In the genomic region with DNA sequence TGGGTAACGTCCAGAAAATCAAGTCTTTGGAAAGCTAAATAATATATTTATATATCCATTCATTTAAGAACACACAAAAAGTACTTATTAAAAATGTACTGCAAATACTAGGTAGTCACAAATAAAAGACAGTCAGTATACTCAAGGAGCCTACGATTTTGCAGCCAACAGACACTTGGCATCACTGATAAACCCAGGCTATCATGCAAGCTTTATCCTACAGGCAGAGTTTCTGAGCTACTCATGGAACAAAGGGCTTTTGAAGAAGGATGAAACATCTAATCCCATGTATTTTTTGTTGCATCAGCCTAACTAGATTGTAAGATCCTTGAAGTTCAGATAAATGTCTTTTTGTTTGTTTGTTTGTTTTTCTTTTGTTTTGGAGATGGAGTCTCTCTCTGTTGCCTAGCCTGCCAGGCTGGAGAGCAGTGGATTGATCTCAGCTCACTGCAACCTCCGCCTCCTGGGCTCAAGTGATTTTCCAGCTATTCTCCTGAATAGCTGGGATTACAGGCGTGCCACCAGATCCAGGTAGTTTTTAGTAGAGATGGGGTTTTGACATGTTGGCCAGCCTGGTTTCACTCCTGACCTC, we compare ENCODE assay signal across 26 cellular contexts.
"Had no signal": no experiment of that assay in that cellular context is flagged by ENCODE, and none has a peak within 500 bp of the region (broad histone marks: within the 10 kb centered on the region; RNA-seq: fewer than 3 reads in every experiment).

No MANE protein-coding gene starts in this region.

- H3K27ac ChIP-seq: brain microvascular endothelial cell, heart right ventricle, ovary, skin epidermis, testis, transverse colon had no signal

- H3K9me3 ChIP-seq: heart right ventricle, ovary, testis, transverse colon had no signal

- H3K36me3 ChIP-seq: brain microvascular endothelial cell, heart right ventricle, ovary, transverse colon had no signal

- H3K9me3 Mint-ChIP-seq: activated naive CD4-positive, alpha-beta T cell treated with anti-CD3 and anti-CD28 coated beads, Interleukin-2, amount 10 ng/mL, durations not matched to agents 7 days and 5 days; activated naive CD8-positive, alpha-beta T cell treated with anti-CD3 and anti-CD28 coated beads, Interleukin-2, amount 10 ng/mL, durations not matched to agents 7 days and 5 days; activated T-helper 1 cell treated with anti-CD3 and anti-CD28 coated beads, Interleukin-12 subunit alpha, Interleukin-12 subunit beta, Interleukin-2, Interleukin-4 antibody, amounts not matched to agents 30 ng/mL and 10 ng/mL and 1 ng/mL, durations not matched to agents 14 hours and 24 hours and 36 hours; effector memory CD8-positive, alpha-beta T cell; nephron had no signal

- H3K4me3 Mint-ChIP-seq: activated naive CD4-positive, alpha-beta T cell treated with anti-CD3 and anti-CD28 coated beads, Interleukin-2, amount 10 ng/mL, durations not matched to agents 7 days and 5 days; activated naive CD8-positive, alpha-beta T cell treated with anti-CD3 and anti-CD28 coated beads, Interleukin-2, amount 10 ng/mL, durations not matched to agents 7 days and 5 days; activated T-helper 1 cell treated with anti-CD3 and anti-CD28 coated beads, Interleukin-12 subunit alpha, Interleukin-12 subunit beta, Interleukin-2, Interleukin-4 antibody, amounts not matched to agents 30 ng/mL and 10 ng/mL and 1 ng/mL, durations not matched to agents 14 hours and 24 hours and 36 hours; effector memory CD8-positive, alpha-beta T cell; nephron had no signal

- DNase-seq: activated CD4-positive, alpha-beta T cell treated with anti-CD3 and anti-CD28 coated beads for 48 hours; activated CD4-positive, alpha-beta T cell treated with anti-CD3 and anti-CD28 coated beads, Interleukin-2, amount 50 U/mL, for 48 hours; activated CD8-positive, alpha-beta memory T cell treated with anti-CD3 and anti-CD28 coated beads for 24 hours; activated effector memory CD4-positive, alpha-beta T cell treated with anti-CD3 and anti-CD28 coated beads, Interleukin-2, amount 50 U/mL, for 16 hours; activated naive CD4-positive, alpha-beta T cell treated with anti-CD3 and anti-CD28 coated beads, Interleukin-2, amount 10 ng/mL, durations not matched to agents 7 days and 5 days; activated naive CD8-positive, alpha-beta T cell treated with anti-CD3 and anti-CD28 coated beads, Interleukin-2, amount 10 ng/mL, durations not matched to agents 7 days and 5 days; brain microvascular endothelial cell; caudate nucleus; cortex of kidney; effector memory CD8-positive, alpha-beta T cell; foreskin fibroblast; heart right ventricle; left cardiac atrium; left ventricle myocardium superior; ovary; retina; stimulated activated CD4-positive, alpha-beta T cell treated with anti-CD3 and anti-CD28 coated beads, Interleukin-12 subunit alpha, Interleukin-12 subunit beta, amount 100 ng/mL, for 4 hours; stimulated activated CD4-positive, alpha-beta T cell treated with anti-CD3 and anti-CD28 coated beads, Interleukin-4, amount 100 ng/mL, for 1 hour; stimulated activated naive CD8-positive, alpha-beta T cell treated with anti-CD3 and anti-CD28 coated beads, Interleukin-15, Interleukin-2, amounts not matched to agents 100 U/mL and 50 U/mL, for 24 hours; testis; transverse colon had no signal

- H3K4me1 ChIP-seq: heart right ventricle, testis, transverse colon had no signal

- H3K36me3 Mint-ChIP-seq: activated naive CD4-positive, alpha-beta T cell treated with anti-CD3 and anti-CD28 coated beads, Interleukin-2, amount 10 ng/mL, durations not matched to agents 7 days and 5 days; activated naive CD8-positive, alpha-beta T cell treated with anti-CD3 and anti-CD28 coated beads, Interleukin-2, amount 10 ng/mL, durations not matched to agents 7 days and 5 days had no signal

- H3K27ac Mint-ChIP-seq: activated naive CD4-positive, alpha-beta T cell treated with anti-CD3 and anti-CD28 coated beads, Interleukin-2, amount 10 ng/mL, durations not matched to agents 7 days and 5 days; activated naive CD8-positive, alpha-beta T cell treated with anti-CD3 and anti-CD28 coated beads, Interleukin-2, amount 10 ng/mL, durations not matched to agents 7 days and 5 days; activated T-helper 1 cell treated with anti-CD3 and anti-CD28 coated beads, Interleukin-12 subunit alpha, Interleukin-12 subunit beta, Interleukin-2, Interleukin-4 antibody, amounts not matched to agents 30 ng/mL and 10 ng/mL and 1 ng/mL, durations not matched to agents 14 hours and 24 hours and 36 hours; effector memory CD8-positive, alpha-beta T cell; nephron; progenitor cell of endocrine pancreas had no signal

- H3K27me3 ChIP-seq: brain microvascular endothelial cell, ovary, testis, transverse colon had no signal

- H3K4me1 Mint-ChIP-seq: activated naive CD4-positive, alpha-beta T cell treated with anti-CD3 and anti-CD28 coated beads, Interleukin-2, amount 10 ng/mL, durations not matched to agents 7 days and 5 days; activated naive CD8-positive, alpha-beta T cell treated with anti-CD3 and anti-CD28 coated beads, Interleukin-2, amount 10 ng/mL, durations not matched to agents 7 days and 5 days; nephron had no signal

- H3K4me3 ChIP-seq: heart right ventricle, ovary, skin epidermis, testis, transverse colon had no signal

- ATAC-seq: effector memory CD8-positive, alpha-beta T cell; heart right ventricle; left cardiac atrium; left ventricle myocardium superior; sciatic nerve; stimulated activated naive CD8-positive, alpha-beta T cell treated with anti-CD3 and anti-CD28 coated beads, Interleukin-15, Interleukin-2, amounts not matched to agents 100 U/mL and 50 U/mL, for 24 hours had no signal

- H3K27me3 Mint-ChIP-seq: progenitor cell of endocrine pancreas had no signal
